21 cellular contexts compared by ENCODE assay signal in the genomic region with DNA sequence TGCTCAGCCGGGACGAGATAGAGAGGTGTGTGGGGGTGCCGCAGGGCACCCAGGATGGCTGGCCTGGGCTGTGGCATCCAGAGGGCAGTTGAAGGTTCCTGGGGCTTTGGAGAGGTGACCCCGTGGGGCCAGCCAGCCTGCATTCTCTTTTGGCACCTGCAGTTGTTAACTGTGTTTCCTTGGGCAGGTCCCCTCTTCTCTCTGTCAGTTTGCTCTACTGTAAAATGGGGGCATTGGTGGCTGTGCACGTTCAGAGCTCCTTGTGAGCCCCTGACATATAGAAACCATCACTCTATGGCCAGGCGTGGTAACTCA.
"Had no signal": no experiment of that assay in that cellular context is flagged by ENCODE, and none has a peak within 500 bp of the region (broad histone marks: within the 10 kb centered on the region; RNA-seq: fewer than 3 reads in every experiment).

No MANE protein-coding gene starts in this region.

- H3K9me3 ChIP-seq: heart left ventricle, thoracic aorta, vagina had no signal

- DNase-seq: activated B cell treated with CpG ODN at 0.5 μM for 24 hours; activated CD4-positive, alpha-beta T cell treated with anti-CD3 and anti-CD28 coated beads for 36 hours; activated CD4-positive, alpha-beta T cell treated with anti-CD3 and anti-CD28 coated beads, Interleukin-2, amount 50 U/mL, for 4 hours; activated CD8-positive, alpha-beta memory T cell treated with anti-CD3 and anti-CD28 coated beads for 24 hours; activated CD8-positive, alpha-beta memory T cell treated with anti-CD3 and anti-CD28 coated beads, Interleukin-2, amount 50 U/mL, for 4 hours; activated T-cell treated with anti-CD3 and anti-CD28 coated beads, Interleukin-2, amount 50 U/mL, for 24 hours; amygdala; cerebellar nuclear complex; islet precursor cell; naive B cell; nucleus accumbens; stimulated activated CD4-positive, alpha-beta T cell treated with anti-CD3 and anti-CD28 coated beads, Interleukin-2, amount 100 ng/mL, for 48 hours; stimulated activated CD8-positive, alpha-beta memory T cell treated with anti-CD3 and anti-CD28 coated beads, Interleukin-4, amount 100 ng/mL, for 48 hours; stimulated activated naive B cell treated with anti-CD40 and anti-IgM and Interleukin-4, amounts not matched to agents 10 μg/mL and 1 μg/mL and 100 μg/mL, for 72 hours; T-helper 17 cell had no signal

- ATAC-seq: activated CD4-positive, alpha-beta T cell treated with anti-CD3 and anti-CD28 coated beads for 36 hours; activated T-helper 17 cell treated with anti-CD3 and anti-CD28 coated beads, Interleukin-2, amount 50 U/mL, for 72 hours; heart left ventricle; stimulated activated naive B cell treated with anti-CD40 and anti-IgM and Interleukin-4, amounts not matched to agents 10 μg/mL and 1 μg/mL and 100 μg/mL, for 72 hours; T-helper 17 cell had no signal

- H3K9me3 Mint-ChIP-seq: activated B cell treated with CpG ODN at 0.5 μM for 24 hours; activated T-cell treated with anti-CD3 and anti-CD28 coated beads, Interleukin-2, amount 50 U/mL, for 24 hours; activated T-helper 17 cell treated with anti-CD3 and anti-CD28 coated beads, Interleukin-2, amount 50 U/mL, for 72 hours; naive B cell; stimulated activated naive B cell treated with anti-CD40 and anti-IgM and Interleukin-4, amounts not matched to agents 10 μg/mL and 1 μg/mL and 100 μg/mL, for 72 hours; type B pancreatic cell had no signal

- H3K36me3 ChIP-seq: thoracic aorta, vagina had no signal

- H3K4me1 ChIP-seq: heart left ventricle, vagina had no signal

- H3K4me1 Mint-ChIP-seq: activated B cell treated with CpG ODN at 0.5 μM for 24 hours; activated CD4-positive, alpha-beta T cell treated with anti-CD3 and anti-CD28 coated beads for 36 hours; activated T-helper 17 cell treated with anti-CD3 and anti-CD28 coated beads, Interleukin-2, amount 50 U/mL, for 72 hours; stimulated activated naive B cell treated with anti-CD40 and anti-IgM and Interleukin-4, amounts not matched to agents 10 μg/mL and 1 μg/mL and 100 μg/mL, for 72 hours; T-helper 17 cell had no signal

- H3K4me3 ChIP-seq: heart left ventricle, lung, thoracic aorta, vagina had no signal

- H3K27ac ChIP-seq: heart left ventricle, thoracic aorta, vagina had no signal

- H3K36me3 Mint-ChIP-seq: naive B cell, type B pancreatic cell had no signal

- H3K27ac Mint-ChIP-seq: activated B cell treated with CpG ODN at 0.5 μM for 24 hours; activated CD4-positive, alpha-beta T cell treated with anti-CD3 and anti-CD28 coated beads for 36 hours; activated T-cell treated with anti-CD3 and anti-CD28 coated beads, Interleukin-2, amount 50 U/mL, for 24 hours; activated T-helper 17 cell treated with anti-CD3 and anti-CD28 coated beads, Interleukin-2, amount 50 U/mL, for 72 hours; T-helper 17 cell; type B pancreatic cell had no signal

- H3K27me3 Mint-ChIP-seq: activated B cell treated with CpG ODN at 0.5 μM for 24 hours; activated CD4-positive, alpha-beta T cell treated with anti-CD3 and anti-CD28 coated beads for 36 hours; activated T-cell treated with anti-CD3 and anti-CD28 coated beads, Interleukin-2, amount 50 U/mL, for 24 hours; activated T-helper 17 cell treated with anti-CD3 and anti-CD28 coated beads, Interleukin-2, amount 50 U/mL, for 72 hours; naive B cell; stimulated activated naive B cell treated with anti-CD40 and anti-IgM and Interleukin-4, amounts not matched to agents 10 μg/mL and 1 μg/mL and 100 μg/mL, for 72 hours; T-helper 17 cell; type B pancreatic cell had no signal

- H3K27me3 ChIP-seq: heart left ventricle, vagina had no signal

- H3K4me3 Mint-ChIP-seq: activated B cell treated with CpG ODN at 0.5 μM for 24 hours; activated CD4-positive, alpha-beta T cell treated with anti-CD3 and anti-CD28 coated beads for 36 hours; activated T-cell treated with anti-CD3 and anti-CD28 coated beads, Interleukin-2, amount 50 U/mL, for 24 hours; activated T-helper 17 cell treated with anti-CD3 and anti-CD28 coated beads, Interleukin-2, amount 50 U/mL, for 72 hours; stimulated activated naive B cell treated with anti-CD40 and anti-IgM and Interleukin-4, amounts not matched to agents 10 μg/mL and 1 μg/mL and 100 μg/mL, for 72 hours; T-helper 17 cell; type B pancreatic cell had no signal
